8 cellular contexts compared by ENCODE assay signal in the genomic region with DNA sequence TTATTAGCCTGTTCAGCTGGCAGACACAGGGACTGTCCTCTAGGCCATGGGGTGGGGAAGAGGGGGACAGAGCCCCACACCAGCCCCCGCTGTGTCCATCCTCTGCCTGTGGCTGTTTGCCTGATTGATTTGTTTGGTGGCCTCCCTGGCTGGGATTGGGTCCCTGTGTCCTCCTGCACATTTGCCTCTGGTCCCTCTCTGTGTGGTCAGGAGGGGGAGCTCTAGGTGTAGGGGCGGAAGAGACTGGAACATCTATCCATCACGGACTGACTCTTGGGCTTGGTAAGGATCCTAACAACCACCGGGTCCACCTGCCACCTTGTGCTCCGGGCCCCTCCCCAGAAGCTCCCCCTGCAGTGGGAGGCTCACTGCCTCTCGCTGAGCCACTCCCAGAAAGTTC. TPM values are rescaled to one million over a fixed set of nuclear protein-coding genes. Genes with fewer than 3 reads are reported as not detected.
DNase-seq lines count a peak whose midpoint lies in the region; ATAC-seq and TF ChIP-seq lines count a peak whose summit lies in the region.

No MANE protein-coding gene starts in this region.

- no peak overlapping the region for H3K27ac Mint-ChIP-seq in endodermal cell
- no peak overlapping the region for H3K27ac Mint-ChIP-seq in activated CD4-positive, alpha-beta T cell treated with anti-CD3 and anti-CD28 coated beads, Interleukin-2, amount 10 ng/mL, durations not matched to agents 7 days and 5 days
- H3K27ac Mint-ChIP-seq in activated CD8-positive, alpha-beta T cell treated with anti-CD3 and anti-CD28 coated beads for 36 hours = no peak overlapping the region
- H3K27ac Mint-ChIP-seq in nephron progenitor cell = no peak overlapping the region

- H3K9me3 ChIP-seq in endodermal cell (ENCODE audit: control insufficient read depth, low read length) = no peaks in the 10 kb centered on the region

- H3K4me3 Mint-ChIP-seq in endodermal cell = no peak overlapping the region
- no peak overlapping the region for H3K4me3 Mint-ChIP-seq in activated CD4-positive, alpha-beta T cell treated with anti-CD3 and anti-CD28 coated beads, Interleukin-2, amount 10 ng/mL, durations not matched to agents 7 days and 5 days
- no peak overlapping the region for H3K4me3 Mint-ChIP-seq in activated CD8-positive, alpha-beta T cell treated with anti-CD3 and anti-CD28 coated beads for 36 hours
- H3K4me3 Mint-ChIP-seq in nephron progenitor cell = no peak overlapping the region

- no peaks in the 10 kb centered on the region for H3K9me3 Mint-ChIP-seq in endodermal cell
- H3K9me3 Mint-ChIP-seq in activated CD4-positive, alpha-beta T cell treated with anti-CD3 and anti-CD28 coated beads, Interleukin-2, amount 10 ng/mL, durations not matched to agents 7 days and 5 days = no peaks in the 10 kb centered on the region
- no peaks in the 10 kb centered on the region for H3K9me3 Mint-ChIP-seq in activated CD8-positive, alpha-beta T cell treated with anti-CD3 and anti-CD28 coated beads for 36 hours
- H3K9me3 Mint-ChIP-seq in nephron progenitor cell = no peaks in the 10 kb centered on the region

- CTCF ChIA-PET in activated CD4-positive, alpha-beta T cell treated with anti-CD3 and anti-CD28 coated beads, Interleukin-2, amount 10 ng/mL, durations not matched to agents 7 days and 5 days (lab: Charles Lee) = interaction anchor here (0.8 to 2.1 kb wide), 8 partner anchors 9 to 519 kb away, joined by 3 to 9 read pairs (median 4); no protein-coding TSS in a partner anchor
- CTCF ChIA-PET in activated CD8-positive, alpha-beta T cell treated with anti-CD3 and anti-CD28 coated beads for 36 hours (lab: Charles Lee) = interaction anchor here (1.0 to 4.7 kb wide), 6 partner anchors 9 to 188 kb away, joined by 3 to 32 read pairs (median 4); no protein-coding TSS in a partner anchor

- H3K4me1 ChIP-seq in endodermal cell (ENCODE audit: control insufficient read depth, insufficient read depth, low read length) = peaks cover 8% of the 10 kb centered on the region

- H3K27ac ChIP-seq in 22Rv1 (no peak overlapping the region), endodermal cell (ENCODE audit: low read depth, low read length) (no peak overlapping the region)

- intact Hi-C loops in activated CD8-positive, alpha-beta T cell treated with anti-CD3 and anti-CD28 coated beads for 36 hours (cut with micrococcal nuclease) = no loop called here

- no peak overlapping the region for H3K9ac ChIP-seq in endodermal cell (ENCODE audit: extremely low read depth, low read length, poor library complexity, severe bottlenecking)

- H3K36me3 ChIP-seq in endodermal cell (ENCODE audit: control insufficient read depth, insufficient read depth, low read length) = no peaks in the 10 kb centered on the region

- ATAC-seq in activated CD8-positive, alpha-beta T cell treated with anti-CD3 and anti-CD28 coated beads for 36 hours = no peak

- TF ChIP-seq CTCF in 22Rv1 (IDR thresholded peaks at IDR 0.05) (peak; percentile 67), endodermal cell (conservative IDR thresholded peaks at IDR 0.05) (peak; percentile 75), nephron progenitor cell (IDR thresholded peaks at IDR 0.05) (no peak)
- no peak for TF ChIP-seq CTCF in activated CD8-positive, alpha-beta T cell treated with anti-CD3 and anti-CD28 coated beads for 36 hours (IDR thresholded peaks at IDR 0.05)

- peaks cover 59% of the 10 kb centered on the region for H3K27me3 Mint-ChIP-seq in endodermal cell (ENCODE audit: insufficient read depth)
- no peaks in the 10 kb centered on the region for H3K27me3 Mint-ChIP-seq in activated CD4-positive, alpha-beta T cell treated with anti-CD3 and anti-CD28 coated beads, Interleukin-2, amount 10 ng/mL, durations not matched to agents 7 days and 5 days
- H3K27me3 Mint-ChIP-seq in activated CD8-positive, alpha-beta T cell treated with anti-CD3 and anti-CD28 coated beads for 36 hours = no peaks in the 10 kb centered on the region
- H3K27me3 Mint-ChIP-seq in nephron progenitor cell (ENCODE audit: low read depth, poor library complexity) = peaks cover 80% of the 10 kb centered on the region

- H3K36me3 Mint-ChIP-seq in endodermal cell (ENCODE audit: low read depth) (no peaks in the 10 kb centered on the region), nephron progenitor cell (ENCODE audit: low read depth) (no peaks in the 10 kb centered on the region)
- peaks cover 8% of the 10 kb centered on the region for H3K36me3 Mint-ChIP-seq in activated CD4-positive, alpha-beta T cell treated with anti-CD3 and anti-CD28 coated beads, Interleukin-2, amount 10 ng/mL, durations not matched to agents 7 days and 5 days (ENCODE audit: low read depth)
- no peaks in the 10 kb centered on the region for H3K36me3 Mint-ChIP-seq in activated CD8-positive, alpha-beta T cell treated with anti-CD3 and anti-CD28 coated beads for 36 hours (ENCODE audit: low read depth)

- POLR2A ChIA-PET in activated CD4-positive, alpha-beta T cell treated with anti-CD3 and anti-CD28 coated beads, Interleukin-2, amount 10 ng/mL, durations not matched to agents 7 days and 5 days (lab: Charles Lee) = no interaction called here
- POLR2A ChIA-PET in activated CD8-positive, alpha-beta T cell treated with anti-CD3 and anti-CD28 coated beads for 36 hours (lab: Charles Lee) = interaction anchor here (1.4 to 3.7 kb wide), 4 partner anchors 8 to 21 kb away, joined by 4 to 17 read pairs (median 6); no protein-coding TSS in a partner anchor

- H3K27me3 ChIP-seq in endodermal cell (ENCODE audit: control insufficient read depth, insufficient read depth, low read length, poor library complexity, severe bottlenecking) = peaks cover 55% of the 10 kb centered on the region

- WGBS in endodermal cell (ENCODE audit: insufficient coverage in 1 of 2, insufficient read length in 1 of 2), 2 experiments = 70 to 75% methylated on average over 4 to 6 of the region's 6 CpGs

- DNase-seq in EL = peak; percentile 45
- peak; percentile 62 for DNase-seq in NCI-H1694 treated with DMSO at 0.1 percent for 48 hours (lab: John Stamatoyannopoulos, UW)
- DNase-seq in endodermal cell = peak; percentile 86
- DNase-seq in activated CD4-positive, alpha-beta T cell treated with anti-CD3 and anti-CD28 coated beads, Interleukin-2, amount 10 ng/mL, durations not matched to agents 7 days and 5 days = no peak
- no peak for DNase-seq in activated CD8-positive, alpha-beta T cell treated with anti-CD3 and anti-CD28 coated beads for 36 hours
- no peak for DNase-seq in nephron progenitor cell
- DNase-seq in KG1 (lab: John Stamatoyannopoulos, UW) = no peak

- H3K4me1 Mint-ChIP-seq in endodermal cell (peaks cover 9% of the 10 kb centered on the region), nephron progenitor cell (peaks cover 30% of the 10 kb centered on the region)
- peaks cover 3% of the 10 kb centered on the region for H3K4me1 Mint-ChIP-seq in activated CD4-positive, alpha-beta T cell treated with anti-CD3 and anti-CD28 coated beads, Interleukin-2, amount 10 ng/mL, durations not matched to agents 7 days and 5 days
- H3K4me1 Mint-ChIP-seq in activated CD8-positive, alpha-beta T cell treated with anti-CD3 and anti-CD28 coated beads for 36 hours (ENCODE audit: low read depth) = peaks cover 35% of the 10 kb centered on the region

- H3K4me3 ChIP-seq in endodermal cell (ENCODE audit: low read length) = no peak overlapping the region

RNA-seq across cellular contexts. Expression of a gene that starts 38.4 kb away (rescaled TPM):
- 10 to 100 TPM; 60.4 to 66.1 TPM for total RNA-seq in endodermal cell
- 65.2 TPM for polyA plus RNA-seq in endodermal cell (2013, experiment 1 of 2)
- polyA plus RNA-seq in endodermal cell (2013, experiment 2 of 2) = 71.0 TPM
- 10 to 100 TPM; 54.8 to 60.9 TPM for total RNA-seq in activated CD4-positive, alpha-beta T cell treated with anti-CD3 and anti-CD28 coated beads, Interleukin-2, amount 10 ng/mL, durations not matched to agents 7 days and 5 days
- 10 to 100 TPM; 63.7 to 68.1 TPM for total RNA-seq in activated CD8-positive, alpha-beta T cell treated with anti-CD3 and anti-CD28 coated beads for 36 hours

Comparison
In these comparisons a context has a peak if more than half of its experiments do, and no peak if none do; other contexts are left out.
1. CTCF ChIP-seq: peak in 22Rv1 (single experiment) and endodermal cell (single experiment); none in activated CD8-positive, alpha-beta T cell treated with anti-CD3 and anti-CD28 coated beads for 36 hours (single experiment) and nephron progenitor cell (single experiment).
2. DNase-seq: peak in EL (single experiment), NCI-H1694 treated with DMSO at 0.1 percent for 48 hours (single experiment) and endodermal cell (single experiment); none in activated CD4-positive, alpha-beta T cell treated with anti-CD3 and anti-CD28 coated beads, Interleukin-2, amount 10 ng/mL, durations not matched to agents 7 days and 5 days (single experiment), activated CD8-positive, alpha-beta T cell treated with anti-CD3 and anti-CD28 coated beads for 36 hours (single experiment), nephron progenitor cell (single experiment) and KG1 (single experiment).